Comparison of ENCODE assay signal across 9 cellular contexts in the genomic region with DNA sequence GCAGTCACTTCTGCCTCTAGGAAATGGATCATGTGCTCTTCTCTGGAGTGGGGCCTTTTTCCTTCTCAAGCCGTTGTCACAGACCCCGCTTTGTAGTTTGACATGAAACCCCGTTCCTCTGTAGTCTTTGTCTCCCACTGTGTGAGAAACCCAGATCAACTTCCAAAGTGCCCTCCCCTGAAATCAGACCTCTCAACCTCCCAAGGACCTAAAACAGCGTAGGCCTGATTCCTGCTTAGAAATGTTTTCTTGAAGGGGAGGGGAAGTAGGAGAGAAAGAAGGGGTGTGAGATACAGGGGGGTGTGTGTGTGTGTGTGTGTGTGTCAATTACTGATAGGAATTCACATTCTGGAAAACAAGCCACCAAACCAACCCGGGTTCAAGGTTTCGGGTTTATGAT. TPM values are rescaled to one million over a fixed set of nuclear protein-coding genes. Genes with fewer than 3 reads are reported as not detected.
DNase-seq lines count a peak whose midpoint lies in the region; ATAC-seq, FAIRE-seq and TF ChIP-seq lines count a peak whose summit lies in the region.
"Had no signal": no experiment of that assay in that cellular context is flagged by ENCODE, and none has a peak within 500 bp of the region (broad histone marks: within the 10 kb centered on the region; RNA-seq: fewer than 3 reads in every experiment).

No MANE protein-coding gene starts in this region.

- H3K4me3 ChIP-seq in SK-N-SH (ENCODE audit: low read depth in 2 of 2, low read length in 1 of 2) (peak overlapping the region; percentile 74 to 95), PC-9 (peak overlapping the region; percentile 87), H1 (ENCODE audit: extremely low read depth in 1 of 4, insufficient read depth in 2 of 4, low read depth in 3 of 4, low read length in 4 of 4) (peak overlapping the region; percentile 67 to 84 (median 80); a peak in 5 of 8 replicates), osteoblast (ENCODE audit: insufficient read depth, low read length) (peak overlapping the region; percentile 92), ovary (no peak overlapping the region)

- H3K9me2 ChIP-seq in SK-N-SH (no peaks in the 10 kb centered on the region), PC-9 (ENCODE audit: insufficient read depth) (no peaks in the 10 kb centered on the region)

- H3K4ac ChIP-seq in H1 (replicated peaks; ENCODE audit: insufficient read length, low read depth, low read length) = no peak overlapping the region

- H2BK120ac ChIP-seq in H1 (replicated peaks; ENCODE audit: low read depth, low read length) = no peak overlapping the region

- H3F3A ChIP-seq in SK-N-SH (replicated peaks; ENCODE audit: insufficient read depth) = peaks cover 14% of the 10 kb centered on the region
- peaks cover 25% of the 10 kb centered on the region for H3F3A ChIP-seq in PC-9 (ENCODE audit: insufficient read depth, low read depth)

- DNase-seq in SK-N-SH = no peak
- DNase-seq in PC-9 = no peak
- DNase-seq in H1 (ENCODE audit: low read depth in 1 of 2, low spot score in 2 of 2) = no peak
- no peak for DNase-seq in osteoblast (ENCODE audit: insufficient read length, low spot score, missing footprints)
- no peak for DNase-seq in ecto neural progenitor cell (ENCODE audit: low spot score)
- no peak for DNase-seq in ovary
- DNase-seq: 8988T had no signal

- POLR2A ChIA-PET in SK-N-SH (lab: Yijun Ruan, JAX) = interaction anchor here (0.9 to 2.1 kb wide), 4 partner anchors 12 to 46 kb away, joined by 3 to 9 read pairs (median 4); no protein-coding TSS in a partner anchor
- POLR2A ChIA-PET in PC-9 (lab: Charles Lee; ENCODE audit: unreplicated experiment) = no interaction called here
- POLR2A ChIA-PET in H1 (lab: Charles Lee; ENCODE audit: partially characterized antibody) = interaction anchor here (0.8 to 2.0 kb wide), 5 partner anchors 7 to 35 kb away, joined by 3 to 6 read pairs (median 3); no protein-coding TSS in a partner anchor

- peaks cover 3% of the 10 kb centered on the region; the same call in 1 of the 2 replicates for H3K23me2 ChIP-seq in H1 (ENCODE audit: low read depth, low read length)

- no peaks in the 10 kb centered on the region for H3K36me3 ChIP-seq in SK-N-SH (replicated peaks in 1 of 2; ENCODE audit: control insufficient read depth in 1 of 2, insufficient read depth in 2 of 2, low read length in 1 of 2)
- H3K36me3 ChIP-seq in PC-9 (ENCODE audit: low read depth) = no peaks in the 10 kb centered on the region
- no peaks in the 10 kb centered on the region for H3K36me3 ChIP-seq in H1 (ENCODE audit: control insufficient read depth in 2 of 4, insufficient read depth in 4 of 4, low read length in 3 of 4)
- no peaks in the 10 kb centered on the region for H3K36me3 ChIP-seq in osteoblast (ENCODE audit: insufficient read depth, low read length)
- no peaks in the 10 kb centered on the region for H3K36me3 ChIP-seq in ovary

- H2AK5ac ChIP-seq in H1 (ENCODE audit: low read depth, low read length) = no peak overlapping the region

- ATAC-seq in SK-N-SH treated with all-trans-retinoic acid at 6 μM for 48 hours (no peak), HG02970 (IDR thresholded peaks at IDR 0.05; ENCODE audit: low FRiP score, unreplicated experiment) (no peak)

- H3K4me1 ChIP-seq in SK-N-SH (ENCODE audit: control insufficient read depth in 1 of 2, insufficient read depth in 2 of 2, low read depth in 1 of 2, low read length in 1 of 2) (peaks cover 26 to 31% of the 10 kb centered on the region in 2 experiments), PC-9 (replicated peaks; ENCODE audit: insufficient read depth) (peaks cover 31% of the 10 kb centered on the region), H1 (replicated peaks in 1 of 4; ENCODE audit: control insufficient read depth in 3 of 4, insufficient read depth in 4 of 4, low read length in 3 of 4) (peaks cover 13 to 33% (median 24%) of the 10 kb centered on the region in 4 experiments), osteoblast (ENCODE audit: insufficient read depth, low read length) (peaks cover 40% of the 10 kb centered on the region), ovary (ENCODE audit: insufficient read depth) (peaks cover 4% of the 10 kb centered on the region)

- H2BK12ac ChIP-seq in H1 (ENCODE audit: low read depth, low read length) = no peak overlapping the region

- CTCF ChIA-PET in SK-N-SH (lab: Yijun Ruan, JAX) (interaction anchor here (0.6 to 56.8 kb wide), 14 partner anchors 8 to 635 kb away, joined by 3 to 1687 read pairs (median 14); a partner anchor contains a TSS), PC-9 (lab: Charles Lee) (interaction anchor here (0.6 kb wide), 1 partner anchor 55 kb away, joined by 4 read pairs; no protein-coding TSS in a partner anchor), H1 (lab: Charles Lee; ENCODE audit: partially characterized antibody) (interaction anchor here (0.6 to 4.7 kb wide), 6 partner anchors 8 to 330 kb away, joined by 3 to 17 read pairs (median 3); no protein-coding TSS in a partner anchor)

- H2AFZ ChIP-seq in SK-N-SH (ENCODE audit: low read depth) (no peak overlapping the region), PC-9 (no peak overlapping the region), H1 (ENCODE audit: low read length) (no peak overlapping the region), osteoblast (ENCODE audit: low read length) (no peak overlapping the region)

- H3K27me3 ChIP-seq in SK-N-SH (ENCODE audit: insufficient read depth) = no peaks in the 10 kb centered on the region
- no peaks in the 10 kb centered on the region for H3K27me3 ChIP-seq in PC-9 (ENCODE audit: insufficient read depth, low read depth)
- H3K27me3 ChIP-seq in H1 (replicated peaks in 1 of 4; ENCODE audit: control insufficient read depth in 3 of 4, extremely low read depth in 1 of 4, insufficient read depth in 3 of 4, low read length in 3 of 4) = no peaks in the 10 kb centered on the region
- H3K27me3 ChIP-seq in osteoblast (ENCODE audit: insufficient read depth, low read length) = no peaks in the 10 kb centered on the region
- H3K27me3 ChIP-seq in ovary = no peaks in the 10 kb centered on the region

- TF ChIP-seq POLR2A in H1 (IDR thresholded peaks at IDR 0.05; ENCODE audit: control extremely low read depth in 1 of 2, low read depth in 2 of 2, low read length in 2 of 2) = no peak
- TF ChIP-seq POLR2A in ovary (IDR thresholded peaks at IDR 0.05) = no peak

- no peak overlapping the region for H2BK15ac ChIP-seq in H1 (ENCODE audit: low read length)

- FAIRE-seq in H1 (lab: Jason Lieb, UNC) = no peak

- peaks cover 59% of the 10 kb centered on the region for H4K20me1 ChIP-seq in SK-N-SH (ENCODE audit: insufficient read depth)
- peaks cover 16% of the 10 kb centered on the region; the same call in 1 of the 2 replicates for H4K20me1 ChIP-seq in PC-9 (ENCODE audit: insufficient read depth)
- H4K20me1 ChIP-seq in H1 (replicated peaks in 1 of 2; ENCODE audit: control insufficient read depth in 1 of 2, insufficient read depth in 2 of 2, low read length in 2 of 2) = peaks cover 19 to 28% of the 10 kb centered on the region in 2 experiments
- peaks cover 39% of the 10 kb centered on the region for H4K20me1 ChIP-seq in osteoblast (ENCODE audit: insufficient read depth, low read length)

- no peak for TF ChIP-seq CTCF in SK-N-SH (IDR thresholded peaks at IDR 0.05)
- TF ChIP-seq CTCF in PC-9 (conservative IDR thresholded peaks at IDR 0.05) = no peak
- TF ChIP-seq CTCF in H1 (IDR thresholded peaks at IDR 0.05; ENCODE audit: control extremely low read depth in 1 of 3, insufficient read depth in 1 of 3, low read depth in 1 of 3, low read length in 3 of 3) = no peak
- TF ChIP-seq CTCF in osteoblast (IDR thresholded peaks at IDR 0.05; ENCODE audit: extremely low read depth, low read depth, low read length) = no peak
- no peak for TF ChIP-seq CTCF in ovary (IDR thresholded peaks at IDR 0.05)

- no peak overlapping the region for H4K5ac ChIP-seq in H1 (ENCODE audit: insufficient read length, low read depth, low read length)

- TF ChIP-seq EP300 in SK-N-SH (IDR thresholded peaks at IDR 0.05; ENCODE audit: borderline replicate concordance in 1 of 2, low read depth in 1 of 2, low read length in 1 of 2) (no peak), H1 (IDR thresholded peaks at IDR 0.05; ENCODE audit: borderline replicate concordance in 1 of 2, low read depth in 2 of 2, low read length in 2 of 2) (no peak), ovary (IDR thresholded peaks at IDR 0.05) (no peak)

- no peak overlapping the region for H2BK5ac ChIP-seq in H1 (ENCODE audit: low read depth, low read length)

- H3K9ac ChIP-seq in SK-N-SH = peak overlapping the region; percentile 81; the same call in 1 of the 2 replicates
- H3K9ac ChIP-seq in H1 (replicated peaks in 1 of 4; ENCODE audit: extremely low read depth in 1 of 4, low read depth in 3 of 4, low read length in 3 of 4) = peak overlapping the region in 1 of 4 experiments; percentile 55; a peak in 4 of 7 replicates

- TF ChIP-seq RAD21 in SK-N-SH (IDR thresholded peaks at IDR 0.05; ENCODE audit: low read length) (no peak), H1 (IDR thresholded peaks at IDR 0.05 in 1 of 2, conservative IDR thresholded peaks at IDR 0.05 in 1 of 2; ENCODE audit: low read depth in 2 of 2, low read length in 2 of 2) (no peak)

- BruUV-seq in PC-9 (replicated peaks; lab: Mats Ljungman, UMichigan) = no TSS peak

- H3K79me2 ChIP-seq in SK-N-SH (ENCODE audit: insufficient read depth) = peaks cover 57% of the 10 kb centered on the region
- H3K79me2 ChIP-seq in PC-9 (ENCODE audit: low read depth) = peaks cover 51% of the 10 kb centered on the region
- peaks cover 47 to 60% of the 10 kb centered on the region in 2 experiments for H3K79me2 ChIP-seq in H1 (ENCODE audit: control insufficient read depth in 1 of 2, insufficient read depth in 2 of 2, low read length in 2 of 2)
- peaks cover 55% of the 10 kb centered on the region for H3K79me2 ChIP-seq in osteoblast (ENCODE audit: insufficient read depth, low read length)

- no peak overlapping the region for H2BK20ac ChIP-seq in H1 (ENCODE audit: low read length)

- H3K56ac ChIP-seq in H1 (replicated peaks; ENCODE audit: insufficient read length, low read depth, low read length) = no peak overlapping the region

- no peak overlapping the region for H3K23ac ChIP-seq in H1 (ENCODE audit: insufficient read length)

- WGBS in SK-N-SH (ENCODE audit: low lambda C conversion rate) = 74% methylated on average over 6 of the region's 6 CpGs
- 61% methylated on average over 6 of the region's 6 CpGs; no CpG with 5 or more reads in 1 of the 2 experiments for WGBS in H1 (ENCODE audit: extremely low coverage in 1 of 2, insufficient coverage in 1 of 2, insufficient read length in 1 of 2, insufficient replicate concordance in 2 of 2, low coverage in 1 of 2, low lambda C conversion rate in 2 of 2, missing lambda C conversion rate in 1 of 2), 2 experiments
- WGBS in ovary, 3 donors = 50 to 66% (median 61%) methylated on average over 6 of the region's 6 CpGs

- no peak overlapping the region for H3K18ac ChIP-seq in H1 (ENCODE audit: extremely low read depth, low read length)

- H3K9me3 ChIP-seq in SK-N-SH (no peaks in the 10 kb centered on the region), PC-9 (ENCODE audit: insufficient read depth, low read depth) (no peaks in the 10 kb centered on the region), H1 (ENCODE audit: insufficient read depth in 2 of 2, low read depth in 1 of 2, low read length in 1 of 2) (no peaks in the 10 kb centered on the region), osteoblast (ENCODE audit: low read depth, low read length) (no peaks in the 10 kb centered on the region), ovary (no peaks in the 10 kb centered on the region)

- peaks cover 8% of the 10 kb centered on the region for H3K79me1 ChIP-seq in H1 (ENCODE audit: low read depth, low read length)

- no peak overlapping the region for H3K14ac ChIP-seq in H1 (ENCODE audit: insufficient read length)

- no peak overlapping the region for H4K91ac ChIP-seq in H1 (replicated peaks; ENCODE audit: insufficient read length, low read length)

- H3K27ac ChIP-seq in SK-N-SH (ENCODE audit: low read depth in 2 of 2, low read length in 1 of 2) (no peak overlapping the region), PC-9 (no peak overlapping the region), H1 (ENCODE audit: low read depth, low read length) (no peak overlapping the region), osteoblast (ENCODE audit: low read depth, low read length) (peak overlapping the region; percentile 76), ovary (no peak overlapping the region)

- H4K8ac ChIP-seq in H1 (ENCODE audit: extremely low read depth, insufficient read depth, low read length) = no peak overlapping the region

- H3K4me2 ChIP-seq in SK-N-SH (peak overlapping the region; percentile 85), PC-9 (peak overlapping the region; percentile 87), H1 (ENCODE audit: insufficient read depth in 1 of 2, low read depth in 2 of 2, low read length in 2 of 2) (peak overlapping the region; percentile 76 to 81), osteoblast (ENCODE audit: insufficient read depth, low read length) (peak overlapping the region; percentile 94)

- intact Hi-C loops in PC-9 (cut with micrococcal nuclease; ENCODE audit: unreplicated experiment) (no loop called here), ovary (cut with DNase I) (loop anchor here in 1 of 4 donors (10.0 kb wide), 1 partner anchor 47 kb away; no protein-coding TSS in a partner anchor)

RNA-seq across cellular contexts. Expression of a gene that starts 1.5 kb away (rescaled TPM):
- polyA plus RNA-seq in SK-N-SH (2012; rRNA removed) (20.0 and 25.4 TPM in 2 replicates), H1 (2011; rRNA removed) (24.4 and 34.1 TPM in 2 replicates), ovary (10 to 100 TPM in 1 of 2 donors, 1 to 10 TPM in 1; 8.3 to 15.4 TPM)
- 9.8 and 16.2 TPM in 2 replicates for polyA plus RNA-seq in SK-N-SH (2012; cell fraction: cytosol; rRNA removed)
- 54.5 and 60.1 TPM in 2 replicates for polyA plus RNA-seq in SK-N-SH (2012; cell fraction: nucleus; rRNA removed)
- total RNA-seq in PC-9 (2021) (27.4 and 28.0 TPM in 2 replicates), osteoblast (17.7 and 19.5 TPM in 2 replicates), ovary (10 to 100 TPM; 11.3 to 37.2 (median 29.0) TPM)
- total RNA-seq in H1 (2021; fragmentation: NEBNext Ultra II Directional; extraction: Animal tissue kit (Norgen Biotek cat#: 25700)) = 63.0 and 65.6 TPM in 2 replicates
- 26.6 TPM for polyA plus RNA-seq in H1 (2011; cell fraction: cytosol; rRNA removed)
- polyA plus RNA-seq in H1 (2011; cell fraction: nucleus; rRNA removed) = 63.4 TPM
- polyA plus RNA-seq in H1 (2012, experiment 1 of 2) = 37.4 to 63.3 TPM (median 56.2 TPM) in 4 replicates
- 31.8 TPM for polyA plus RNA-seq in H1 (2012, experiment 2 of 2)
- 25.8 TPM for polyA plus RNA-seq in H1 (2013, experiment 1 of 2)
- 23.6 TPM for polyA plus RNA-seq in H1 (2013, experiment 2 of 2)
- polyA minus RNA-seq in H1 (2011; rRNA and poly(A)+ RNA removed) = 119 and 174 TPM in 2 replicates
- polyA minus RNA-seq in H1 (2011; cell fraction: cytosol; rRNA and poly(A)+ RNA removed) = 36.0 TPM
- polyA minus RNA-seq in H1 (2011; cell fraction: nucleus; rRNA and poly(A)+ RNA removed) = 29.6 TPM

RNA-seq across cellular contexts. Expression of a gene that starts 15.9 kb away (rescaled TPM):
- 0.26 TPM in 1 of 2 replicates, not detected in the other for polyA plus RNA-seq in SK-N-SH (2012; rRNA removed)
- 0.04 and 0.07 TPM in 2 replicates for polyA plus RNA-seq in SK-N-SH (2012; cell fraction: cytosol; rRNA removed)
- polyA plus RNA-seq in SK-N-SH (2012; cell fraction: nucleus; rRNA removed) = 0.56 and 1.2 TPM in 2 replicates
- 0.65 TPM in 1 of 2 replicates, not detected in the other for total RNA-seq in PC-9 (2021)
- total RNA-seq in H1 (2021; fragmentation: NEBNext Ultra II Directional; extraction: Animal tissue kit (Norgen Biotek cat#: 25700)) = not detected in 2 replicates
- polyA plus RNA-seq in H1 (2011; rRNA removed) = 0.53 and 1.1 TPM in 2 replicates
- polyA plus RNA-seq in H1 (2011; cell fraction: cytosol; rRNA removed) = 0.43 TPM
- polyA plus RNA-seq in H1 (2011; cell fraction: nucleus; rRNA removed) = 1.5 TPM
- 0.46 to 0.76 TPM (median 0.68 TPM) in 4 replicates for polyA plus RNA-seq in H1 (2012, experiment 1 of 2)
- not detected for polyA plus RNA-seq in H1 (2012, experiment 2 of 2)
- 0.16 TPM for polyA plus RNA-seq in H1 (2013, experiment 1 of 2)
- 0.13 TPM for polyA plus RNA-seq in H1 (2013, experiment 2 of 2)
- not detected in 2 replicates for polyA minus RNA-seq in H1 (2011; rRNA and poly(A)+ RNA removed)
- not detected for polyA minus RNA-seq in H1 (2011; cell fraction: cytosol; rRNA and poly(A)+ RNA removed)
- not detected for polyA minus RNA-seq in H1 (2011; cell fraction: nucleus; rRNA and poly(A)+ RNA removed)
- total RNA-seq in osteoblast = not detected in 2 replicates
- not detected for total RNA-seq in ovary
- polyA plus RNA-seq in ovary = not detected

RNA-seq across cellular contexts. Expression of a gene that starts 49.7 kb away (rescaled TPM):
- polyA plus RNA-seq in SK-N-SH (2012; rRNA removed) = 14.0 and 16.1 TPM in 2 replicates
- polyA plus RNA-seq in SK-N-SH (2012; cell fraction: cytosol; rRNA removed) = 7.0 and 9.1 TPM in 2 replicates
- 51.9 and 65.9 TPM in 2 replicates for polyA plus RNA-seq in SK-N-SH (2012; cell fraction: nucleus; rRNA removed)
- 39.6 and 51.6 TPM in 2 replicates for total RNA-seq in PC-9 (2021)
- total RNA-seq in H1 (2021; fragmentation: NEBNext Ultra II Directional; extraction: Animal tissue kit (Norgen Biotek cat#: 25700)) = 25.9 and 26.2 TPM in 2 replicates
- 21.2 and 27.9 TPM in 2 replicates for polyA plus RNA-seq in H1 (2011; rRNA removed)
- polyA plus RNA-seq in H1 (2011; cell fraction: cytosol; rRNA removed) = 15.5 TPM
- 46.6 TPM for polyA plus RNA-seq in H1 (2011; cell fraction: nucleus; rRNA removed)
- polyA plus RNA-seq in H1 (2012, experiment 1 of 2) = 16.4 to 25.4 TPM (median 22.4 TPM) in 4 replicates
- 15.6 TPM for polyA plus RNA-seq in H1 (2012, experiment 2 of 2)
- 30.8 TPM for polyA plus RNA-seq in H1 (2013, experiment 1 of 2)
- 30.3 TPM for polyA plus RNA-seq in H1 (2013, experiment 2 of 2)
- polyA minus RNA-seq in H1 (2011; rRNA and poly(A)+ RNA removed) = 12.5 and 16.5 TPM in 2 replicates
- 16.4 TPM for polyA minus RNA-seq in H1 (2011; cell fraction: cytosol; rRNA and poly(A)+ RNA removed)
- polyA minus RNA-seq in H1 (2011; cell fraction: nucleus; rRNA and poly(A)+ RNA removed) = 22.9 TPM
- total RNA-seq in osteoblast = 7.1 and 8.3 TPM in 2 replicates
- total RNA-seq in ovary = 10 to 100 TPM; 11.7 to 39.9 (median 26.1) TPM
- polyA plus RNA-seq in ovary = 1 to 10 TPM; 3.3 to 8.8 TPM
